In the genomic region with DNA sequence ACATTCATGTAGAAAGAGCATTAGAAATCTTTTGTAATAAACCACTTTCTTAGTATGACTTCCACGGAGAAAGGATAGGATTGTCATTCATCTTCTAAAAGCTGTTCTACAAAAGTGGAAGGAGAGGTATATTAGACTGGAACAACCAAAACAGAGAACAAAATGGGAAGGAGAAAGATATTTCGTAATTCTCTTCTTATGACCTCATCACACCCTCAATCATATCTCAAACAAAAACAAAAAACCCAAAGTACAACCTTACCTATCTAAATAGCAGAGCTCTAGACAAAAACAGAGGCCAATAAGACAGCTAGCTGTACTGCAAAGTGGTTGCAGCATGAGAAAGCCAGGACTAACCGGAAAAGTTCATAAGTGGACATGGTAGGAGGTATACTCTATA, we compare ENCODE assay signal across 23 cellular contexts.
"Had no signal": no experiment of that assay in that cellular context is flagged by ENCODE, and none has a peak within 500 bp of the region (broad histone marks: within the 10 kb centered on the region; RNA-seq: fewer than 3 reads in every experiment).

No MANE protein-coding gene starts in this region.

- H2AFZ ChIP-seq: hepatocyte, neural progenitor cell had no signal

- FAIRE-seq: endothelial cell of umbilical vein, kidney, pancreas, urothelium cell line had no signal

- ATAC-seq: left cardiac atrium; lower lobe of right lung; natural killer cell treated with Interleukin-12 subunit alpha and Interleukin-12 subunit beta and Interleukin-15 and Interleukin-18, amount 100 ng/mL, for 72 hours; pancreas; right cardiac atrium; stimulated activated effector memory CD8-positive, alpha-beta T cell treated with anti-CD3 and anti-CD28 coated beads, Interleukin-12 subunit alpha, Interleukin-12 subunit beta, amount 100 ng/mL, for 72 hours; stimulated activated naive CD8-positive, alpha-beta T cell treated with anti-CD3 and anti-CD28 coated beads, Interleukin-15, Interleukin-2, amounts not matched to agents 100 U/mL and 50 U/mL, for 24 hours had no signal

- DNase-seq: effector CD4-positive, alpha-beta T cell; endodermal cell; erythroblast; foreskin melanocyte; head of caudate nucleus; kidney; left cardiac atrium; left ventricle myocardium inferior; lower lobe of right lung; occipital lobe; pancreas; right cardiac atrium; stimulated activated CD4-positive, alpha-beta T cell treated with anti-CD3 and anti-CD28 coated beads, Interleukin-4, amount 100 ng/mL, for 1 hour; stimulated activated CD8-positive, alpha-beta memory T cell treated with anti-CD3 and anti-CD28 coated beads, Interleukin-4, amount 100 ng/mL, for 48 hours; stimulated activated naive CD8-positive, alpha-beta T cell treated with anti-CD3 and anti-CD28 coated beads, Interleukin-15, Interleukin-2, amounts not matched to agents 100 U/mL and 50 U/mL, for 24 hours; thyroid gland had no signal

- H3K4me1 ChIP-seq: left ventricle myocardium inferior, lower lobe of right lung, neural progenitor cell, pancreas, suprapubic skin, thyroid gland had no signal

- H3K9ac ChIP-seq: neural progenitor cell had no signal

- H3K4me2 ChIP-seq: hepatocyte, neural progenitor cell had no signal

- H3K9me3 ChIP-seq: lower lobe of right lung, pancreas, suprapubic skin, thyroid gland had no signal

- H3K36me3 ChIP-seq: left ventricle myocardium inferior, lower lobe of right lung, neural progenitor cell, pancreas, suprapubic skin, thyroid gland had no signal

- H3K27ac ChIP-seq: hepatocyte, left ventricle myocardium inferior, lower lobe of right lung, neural progenitor cell, pancreas, suprapubic skin, thyroid gland had no signal

- H3K79me2 ChIP-seq: hepatocyte had no signal

- H3K27me3 ChIP-seq: hepatocyte, neural progenitor cell, pancreas, suprapubic skin, thyroid gland had no signal

- H3K4me3 ChIP-seq: hepatocyte, left ventricle myocardium inferior, lower lobe of right lung, neural progenitor cell, pancreas, suprapubic skin, thyroid gland had no signal
